Comparison of ENCODE assay signal across 26 cellular contexts in the genomic region with DNA sequence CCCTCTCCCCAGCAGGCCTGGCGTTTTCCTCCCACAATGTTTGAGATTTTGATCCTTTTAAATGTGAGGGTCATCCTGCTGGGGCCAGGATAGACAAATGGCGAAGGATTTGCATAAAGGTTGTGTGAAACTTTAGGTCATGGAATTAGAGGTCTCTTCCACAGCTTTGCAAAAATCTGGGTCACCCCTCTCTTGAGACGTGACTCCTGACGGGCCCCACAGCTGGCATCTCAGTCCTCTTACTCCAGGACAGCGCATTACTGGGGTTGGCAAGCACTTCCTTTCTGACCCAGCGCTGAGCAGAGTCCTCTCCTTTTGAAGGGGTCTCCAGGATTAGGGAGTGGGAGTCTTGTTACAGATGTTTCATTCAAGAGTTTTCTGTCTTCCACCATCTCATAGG.
"Had no signal": no experiment of that assay in that cellular context is flagged by ENCODE, and none has a peak within 500 bp of the region (broad histone marks: within the 10 kb centered on the region; RNA-seq: fewer than 3 reads in every experiment).

No MANE protein-coding gene starts in this region.

- H3K27ac Mint-ChIP-seq: activated B cell treated with CpG ODN at 0.5 μM for 24 hours; activated CD8-positive, alpha-beta memory T cell treated with anti-CD3 and anti-CD28 coated beads, Interleukin-2, amount 10 ng/mL, durations not matched to agents 7 days and 5 days; activated CD8-positive, alpha-beta T cell treated with anti-CD3 and anti-CD28 coated beads, Interleukin-2, amount 10 ng/mL, durations not matched to agents 7 days and 5 days; activated T-helper 2 cell treated with anti-CD3 and anti-CD28 coated beads, Interferon-gamma antibody, Interleukin-2, Interleukin-4, amounts not matched to agents 10 μg/mL and 5 μg/mL and 100 μg/mL, durations not matched to agents 14 hours and 24 hours and 36 hours; effector memory CD8-positive, alpha-beta T cell; natural killer cell treated with Interleukin-12 subunit alpha and Interleukin-12 subunit beta and Interleukin-15 and Interleukin-18, amount 100 ng/mL, for 72 hours had no signal

- H3K9me3 ChIP-seq: right atrium auricular region, spleen, testis, upper lobe of left lung, vagina had no signal

- H3K4me3 Mint-ChIP-seq: activated B cell treated with CpG ODN at 0.5 μM for 24 hours; activated CD8-positive, alpha-beta memory T cell treated with anti-CD3 and anti-CD28 coated beads, Interleukin-2, amount 10 ng/mL, durations not matched to agents 7 days and 5 days; activated CD8-positive, alpha-beta T cell treated with anti-CD3 and anti-CD28 coated beads, Interleukin-2, amount 10 ng/mL, durations not matched to agents 7 days and 5 days; activated naive CD4-positive, alpha-beta T cell treated with anti-CD3 and anti-CD28 coated beads, Interleukin-2, amount 50 U/mL, for 24 hours; effector memory CD8-positive, alpha-beta T cell; natural killer cell treated with Interleukin-12 subunit alpha and Interleukin-12 subunit beta and Interleukin-15 and Interleukin-18, amount 100 ng/mL, for 72 hours had no signal

- H3K4me3 ChIP-seq: right atrium auricular region, spleen, testis, upper lobe of left lung, vagina had no signal

- H3K9me3 Mint-ChIP-seq: activated B cell treated with CpG ODN at 0.5 μM for 24 hours; activated naive CD4-positive, alpha-beta T cell treated with anti-CD3 and anti-CD28 coated beads, Interleukin-2, amount 50 U/mL, for 24 hours; activated T-helper 2 cell treated with anti-CD3 and anti-CD28 coated beads, Interferon-gamma antibody, Interleukin-2, Interleukin-4, amounts not matched to agents 10 μg/mL and 5 μg/mL and 100 μg/mL, durations not matched to agents 14 hours and 24 hours and 36 hours; effector memory CD8-positive, alpha-beta T cell; natural killer cell treated with Interleukin-12 subunit alpha and Interleukin-12 subunit beta and Interleukin-15 and Interleukin-18, amount 100 ng/mL, for 72 hours had no signal

- DNase-seq: activated B cell treated with CpG ODN at 0.5 μM for 24 hours; activated CD4-positive, alpha-beta T cell treated with anti-CD3 and anti-CD28 coated beads, Interleukin-2, amount 50 U/mL, for 1 hour; activated CD8-positive, alpha-beta memory T cell treated with anti-CD3 and anti-CD28 coated beads, Interleukin-2, amount 10 ng/mL, durations not matched to agents 7 days and 5 days; activated CD8-positive, alpha-beta T cell treated with anti-CD3 and anti-CD28 coated beads, Interleukin-2, amount 10 ng/mL, durations not matched to agents 7 days and 5 days; activated T-cell treated with anti-CD3 and anti-CD28 coated beads, Interleukin-2, amount 50 U/mL, for 48 hours; aorta; brain microvascular endothelial cell; caudate nucleus; cortex of kidney; effector memory CD8-positive, alpha-beta T cell; erythroblast; head of caudate nucleus; hippocampal formation; left colon; midbrain; nucleus accumbens; spleen; stimulated activated naive CD4-positive, alpha-beta T cell treated with Interleukin-2 at 50 U/mL for 16 hours; T-helper 2 cell; testis; upper lobe of left lung had no signal

- H3K27me3 Mint-ChIP-seq: activated CD8-positive, alpha-beta memory T cell treated with anti-CD3 and anti-CD28 coated beads, Interleukin-2, amount 10 ng/mL, durations not matched to agents 7 days and 5 days; activated naive CD4-positive, alpha-beta T cell treated with anti-CD3 and anti-CD28 coated beads, Interleukin-2, amount 50 U/mL, for 24 hours had no signal

- H3K36me3 Mint-ChIP-seq: activated CD8-positive, alpha-beta memory T cell treated with anti-CD3 and anti-CD28 coated beads, Interleukin-2, amount 10 ng/mL, durations not matched to agents 7 days and 5 days; natural killer cell treated with Interleukin-12 subunit alpha and Interleukin-12 subunit beta and Interleukin-15 and Interleukin-18, amount 100 ng/mL, for 72 hours had no signal

- H3K27ac ChIP-seq: brain microvascular endothelial cell, spleen, testis, upper lobe of left lung, vagina had no signal

- H3K27me3 ChIP-seq: brain microvascular endothelial cell, right atrium auricular region, testis, upper lobe of left lung, vagina had no signal

- ATAC-seq: activated CD8-positive, alpha-beta memory T cell treated with anti-CD3 and anti-CD28 coated beads, Interleukin-2, amount 10 ng/mL, durations not matched to agents 7 days and 5 days; activated CD8-positive, alpha-beta T cell treated with anti-CD3 and anti-CD28 coated beads, Interleukin-2, amount 10 ng/mL, durations not matched to agents 7 days and 5 days; effector memory CD8-positive, alpha-beta T cell; left colon; natural killer cell treated with Interleukin-12 subunit alpha and Interleukin-12 subunit beta and Interleukin-15 and Interleukin-18, amount 100 ng/mL, for 72 hours had no signal
